22 cellular contexts compared by ENCODE assay signal in the genomic region with DNA sequence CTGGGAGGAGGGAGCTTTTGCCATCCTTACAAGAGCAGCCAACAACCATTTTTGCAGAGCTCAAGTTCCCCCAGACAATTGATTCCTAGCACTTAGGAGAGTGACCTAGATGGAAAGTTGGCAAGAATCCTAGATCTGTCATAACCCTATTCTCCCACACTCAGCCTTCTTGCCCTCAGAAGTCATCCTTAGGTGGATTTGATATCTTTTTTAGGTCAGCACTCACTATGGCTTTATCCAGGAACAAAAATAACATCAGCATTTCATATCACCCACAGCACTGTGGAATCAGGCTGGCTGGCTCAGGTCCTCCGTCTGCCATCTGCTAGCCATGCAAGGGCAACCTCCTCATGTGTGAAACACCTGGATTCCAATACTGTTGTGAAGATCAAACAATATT. TPM values are rescaled to one million over a fixed set of nuclear protein-coding genes. Genes with fewer than 3 reads are reported as not detected.
"Had no signal": no experiment of that assay in that cellular context is flagged by ENCODE, and none has a peak within 500 bp of the region (broad histone marks: within the 10 kb centered on the region; RNA-seq: fewer than 3 reads in every experiment).

No MANE protein-coding gene starts in this region.

- H3K27ac ChIP-seq: ascending aorta, gastroesophageal sphincter, lower lobe of right lung, right lobe of liver, stomach had no signal

- DNase-seq: activated CD4-positive, alpha-beta T cell treated with anti-CD3 and anti-CD28 coated beads, Interleukin-2, amount 10 ng/mL, durations not matched to agents 7 days and 5 days; activated CD8-positive, alpha-beta T cell treated with anti-CD3 and anti-CD28 coated beads, Interleukin-2, amount 10 ng/mL, durations not matched to agents 7 days and 5 days; activated naive CD4-positive, alpha-beta T cell treated with anti-CD3 and anti-CD28 coated beads for 36 hours; activated T-cell treated with anti-CD3 and anti-CD28 coated beads, Interleukin-2, amount 50 U/mL, for 24 hours; cerebellar nuclear complex; cortex of kidney; erythroblast; lower lobe of right lung; nucleus accumbens; right lobe of liver; stimulated activated CD4-positive, alpha-beta T cell treated with anti-CD3 and anti-CD28 coated beads, Interleukin-4, amount 100 ng/mL, for 24 hours; stomach had no signal

- H3K27me3 ChIP-seq: ascending aorta, gastroesophageal sphincter, right lobe of liver, stomach had no signal

- H3K4me1 ChIP-seq: ascending aorta, lower lobe of right lung, right lobe of liver had no signal

- H3K4me1 Mint-ChIP-seq: activated CD4-positive, alpha-beta T cell treated with anti-CD3 and anti-CD28 coated beads, Interleukin-2, amount 10 ng/mL, durations not matched to agents 7 days and 5 days had no signal

- H3K36me3 ChIP-seq: ascending aorta, gastroesophageal sphincter, lower lobe of right lung, right lobe of liver, stomach had no signal

- H3K9me3 Mint-ChIP-seq: activated CD4-positive, alpha-beta T cell treated with anti-CD3 and anti-CD28 coated beads, Interleukin-2, amount 10 ng/mL, durations not matched to agents 7 days and 5 days; activated naive CD4-positive, alpha-beta T cell treated with anti-CD3 and anti-CD28 coated beads for 36 hours; activated T-cell treated with anti-CD3 and anti-CD28 coated beads, Interleukin-2, amount 50 U/mL, for 24 hours; activated T-helper 2 cell treated with anti-CD3 and anti-CD28 coated beads, Interferon-gamma antibody, Interleukin-2, Interleukin-4, amounts not matched to agents 10 μg/mL and 5 μg/mL and 100 μg/mL, durations not matched to agents 14 hours and 24 hours and 36 hours; mesothelial cell of epicardium; nephron; stimulated activated effector memory CD8-positive, alpha-beta T cell treated with anti-CD3 and anti-CD28 coated beads, Interleukin-12 subunit alpha, Interleukin-12 subunit beta, amount 100 ng/mL, for 72 hours; T-helper 1 cell treated with Interleukin-12 subunit alpha and Interleukin-12 subunit beta and Interleukin-4 antibody, amounts not matched to agents 30 μg/mL and 1 μg/mL, for 36 hours; type B pancreatic cell had no signal

- ATAC-seq: activated CD8-positive, alpha-beta T cell treated with anti-CD3 and anti-CD28 coated beads, Interleukin-2, amount 10 ng/mL, durations not matched to agents 7 days and 5 days; gastroesophageal sphincter; lower lobe of right lung; right lobe of liver; stimulated activated effector memory CD8-positive, alpha-beta T cell treated with anti-CD3 and anti-CD28 coated beads, Interleukin-12 subunit alpha, Interleukin-12 subunit beta, amount 100 ng/mL, for 72 hours had no signal

- H3K36me3 Mint-ChIP-seq: mesothelial cell of epicardium; stimulated activated effector memory CD8-positive, alpha-beta T cell treated with anti-CD3 and anti-CD28 coated beads, Interleukin-12 subunit alpha, Interleukin-12 subunit beta, amount 100 ng/mL, for 72 hours; type B pancreatic cell had no signal

- H3K4me3 Mint-ChIP-seq: activated CD4-positive, alpha-beta T cell treated with anti-CD3 and anti-CD28 coated beads, Interleukin-2, amount 10 ng/mL, durations not matched to agents 7 days and 5 days; activated CD8-positive, alpha-beta T cell treated with anti-CD3 and anti-CD28 coated beads, Interleukin-2, amount 10 ng/mL, durations not matched to agents 7 days and 5 days; activated naive CD4-positive, alpha-beta T cell treated with anti-CD3 and anti-CD28 coated beads for 36 hours; activated T-cell treated with anti-CD3 and anti-CD28 coated beads, Interleukin-2, amount 50 U/mL, for 24 hours; mesothelial cell of epicardium; nephron; stimulated activated effector memory CD8-positive, alpha-beta T cell treated with anti-CD3 and anti-CD28 coated beads, Interleukin-12 subunit alpha, Interleukin-12 subunit beta, amount 100 ng/mL, for 72 hours; T-helper 1 cell treated with Interleukin-12 subunit alpha and Interleukin-12 subunit beta and Interleukin-4 antibody, amounts not matched to agents 30 μg/mL and 1 μg/mL, for 36 hours; type B pancreatic cell had no signal

- H3K4me3 ChIP-seq: ascending aorta, gastroesophageal sphincter, lower lobe of right lung, right lobe of liver, smooth muscle cell, stomach had no signal

- H3K9me3 ChIP-seq: ascending aorta, gastroesophageal sphincter, lower lobe of right lung, right lobe of liver, stomach had no signal

- H3K27ac Mint-ChIP-seq: activated CD4-positive, alpha-beta T cell treated with anti-CD3 and anti-CD28 coated beads, Interleukin-2, amount 10 ng/mL, durations not matched to agents 7 days and 5 days; activated CD8-positive, alpha-beta T cell treated with anti-CD3 and anti-CD28 coated beads, Interleukin-2, amount 10 ng/mL, durations not matched to agents 7 days and 5 days; activated naive CD4-positive, alpha-beta T cell treated with anti-CD3 and anti-CD28 coated beads for 36 hours; activated T-cell treated with anti-CD3 and anti-CD28 coated beads, Interleukin-2, amount 50 U/mL, for 24 hours; activated T-helper 2 cell treated with anti-CD3 and anti-CD28 coated beads, Interferon-gamma antibody, Interleukin-2, Interleukin-4, amounts not matched to agents 10 μg/mL and 5 μg/mL and 100 μg/mL, durations not matched to agents 14 hours and 24 hours and 36 hours; mesothelial cell of epicardium; nephron; progenitor cell of endocrine pancreas; stimulated activated effector memory CD8-positive, alpha-beta T cell treated with anti-CD3 and anti-CD28 coated beads, Interleukin-12 subunit alpha, Interleukin-12 subunit beta, amount 100 ng/mL, for 72 hours; T-helper 1 cell treated with Interleukin-12 subunit alpha and Interleukin-12 subunit beta and Interleukin-4 antibody, amounts not matched to agents 30 μg/mL and 1 μg/mL, for 36 hours; type B pancreatic cell had no signal

RNA-seq across cellular contexts. Expression of gene DPT, which starts 6.0 kb away (rescaled TPM):
- total RNA-seq: activated CD4-positive, alpha-beta T cell treated with anti-CD3 and anti-CD28 coated beads, Interleukin-2, amount 10 ng/mL, durations not matched to agents 7 days and 5 days; activated CD8-positive, alpha-beta T cell treated with anti-CD3 and anti-CD28 coated beads, Interleukin-2, amount 10 ng/mL, durations not matched to agents 7 days and 5 days; activated naive CD4-positive, alpha-beta T cell treated with anti-CD3 and anti-CD28 coated beads for 36 hours; activated T-helper 2 cell treated with anti-CD3 and anti-CD28 coated beads, Interferon-gamma antibody, Interleukin-2, Interleukin-4, amounts not matched to agents 10 μg/mL and 5 μg/mL and 100 μg/mL, durations not matched to agents 14 hours and 24 hours and 36 hours; progenitor cell of endocrine pancreas had no signal
